Comparison of ENCODE assay signal across 9 cellular contexts in the genomic region with DNA sequence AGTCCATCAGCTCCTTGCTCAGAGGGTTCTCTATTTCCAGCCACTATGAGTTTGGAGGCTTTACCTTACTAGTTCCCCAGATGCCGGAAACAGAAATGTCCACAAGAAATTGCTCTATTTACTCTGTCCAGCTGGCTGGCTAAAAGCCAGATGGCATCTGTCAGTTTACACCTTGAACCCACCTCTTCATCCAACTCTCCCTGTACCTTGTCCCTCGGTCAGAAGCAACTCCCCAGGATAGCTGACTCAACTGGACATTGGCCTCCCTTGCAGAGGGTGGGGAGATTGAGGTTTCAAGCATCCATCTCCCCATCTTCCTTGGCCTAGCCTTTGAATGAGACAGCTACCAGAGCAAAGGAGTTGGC. TPM values are rescaled to one million over a fixed set of nuclear protein-coding genes. Genes with fewer than 3 reads are reported as not detected.
A peak's percentile ranks its signal among the peaks of the same experiment; 100 is the strongest.
DNase-seq lines count a peak whose midpoint lies in the region; ATAC-seq and TF ChIP-seq lines count a peak whose summit lies in the region.
"Had no signal": no experiment of that assay in that cellular context is flagged by ENCODE, and none has a peak within 500 bp of the region (broad histone marks: within the 10 kb centered on the region; RNA-seq: fewer than 3 reads in every experiment).

No MANE protein-coding gene starts in this region.

- H3K9me3 Mint-ChIP-seq in T-helper 1 cell treated with Interleukin-12 subunit alpha and Interleukin-12 subunit beta and Interleukin-4 antibody, amounts not matched to agents 30 μg/mL and 1 μg/mL, for 36 hours: no peaks in the 10 kb centered on the region
- H3K9me3 Mint-ChIP-seq in glutamatergic neuron (ENCODE audit: unreplicated experiment): peaks cover under 1% of the 10 kb centered on the region
- no peaks in the 10 kb centered on the region for H3K9me3 Mint-ChIP-seq in stimulated activated memory B cell treated with anti-CD40 and anti-IgM and Interleukin-4, amounts not matched to agents 10 μg/mL and 1 μg/mL and 100 μg/mL, for 72 hours

- H3K27me3 Mint-ChIP-seq in T-helper 1 cell treated with Interleukin-12 subunit alpha and Interleukin-12 subunit beta and Interleukin-4 antibody, amounts not matched to agents 30 μg/mL and 1 μg/mL, for 36 hours (ENCODE audit: low read depth): no peaks in the 10 kb centered on the region
- peaks cover 7% of the 10 kb centered on the region for H3K27me3 Mint-ChIP-seq in glutamatergic neuron (ENCODE audit: unreplicated experiment)
- H3K27me3 Mint-ChIP-seq in stimulated activated memory B cell treated with anti-CD40 and anti-IgM and Interleukin-4, amounts not matched to agents 10 μg/mL and 1 μg/mL and 100 μg/mL, for 72 hours: no peaks in the 10 kb centered on the region

- DNase-seq in T-helper 1 cell: no peak
- no peak for DNase-seq in glutamatergic neuron
- DNase-seq in GM10266 (ENCODE audit: extremely low spot score): no peak
- no peak for DNase-seq in NAMALWA (ENCODE audit: low spot score)

- H3K27ac Mint-ChIP-seq in T-helper 1 cell treated with Interleukin-12 subunit alpha and Interleukin-12 subunit beta and Interleukin-4 antibody, amounts not matched to agents 30 μg/mL and 1 μg/mL, for 36 hours: peak overlapping the region; percentile 72
- H3K27ac Mint-ChIP-seq in glutamatergic neuron (ENCODE audit: unreplicated experiment): no peak overlapping the region
- H3K27ac Mint-ChIP-seq in stimulated activated memory B cell treated with anti-CD40 and anti-IgM and Interleukin-4, amounts not matched to agents 10 μg/mL and 1 μg/mL and 100 μg/mL, for 72 hours: peak overlapping the region; percentile 10

- TF ChIP-seq CTCF in WI38 (IDR thresholded peaks at IDR 0.05; ENCODE audit: low read depth, low read length): no peak
- no peak for TF ChIP-seq CTCF in glutamatergic neuron (IDR thresholded peaks at IDR 0.05; ENCODE audit: partially characterized antibody, unreplicated experiment)
- TF ChIP-seq CTCF in GM10266 (IDR thresholded peaks at IDR 0.05; ENCODE audit: control insufficient read depth, insufficient read depth, low read depth, missing control alignments): no peak

- H3K4me3 ChIP-seq in WI38 (ENCODE audit: low read depth, low read length): peak overlapping the region; percentile 76

- H3K36me3 Mint-ChIP-seq in T-helper 1 cell treated with Interleukin-12 subunit alpha and Interleukin-12 subunit beta and Interleukin-4 antibody, amounts not matched to agents 30 μg/mL and 1 μg/mL, for 36 hours (ENCODE audit: low read depth): peaks cover 31% of the 10 kb centered on the region
- H3K36me3 Mint-ChIP-seq in glutamatergic neuron (ENCODE audit: unreplicated experiment): peaks cover 12% of the 10 kb centered on the region
- peaks cover 29% of the 10 kb centered on the region for H3K36me3 Mint-ChIP-seq in stimulated activated memory B cell treated with anti-CD40 and anti-IgM and Interleukin-4, amounts not matched to agents 10 μg/mL and 1 μg/mL and 100 μg/mL, for 72 hours

- H3K4me1 Mint-ChIP-seq in T-helper 1 cell treated with Interleukin-12 subunit alpha and Interleukin-12 subunit beta and Interleukin-4 antibody, amounts not matched to agents 30 μg/mL and 1 μg/mL, for 36 hours (ENCODE audit: low read depth): peaks cover 32% of the 10 kb centered on the region
- peaks cover 23% of the 10 kb centered on the region for H3K4me1 Mint-ChIP-seq in glutamatergic neuron (ENCODE audit: low read depth, unreplicated experiment)
- H3K4me1 Mint-ChIP-seq in stimulated activated memory B cell treated with anti-CD40 and anti-IgM and Interleukin-4, amounts not matched to agents 10 μg/mL and 1 μg/mL and 100 μg/mL, for 72 hours: peaks cover 34% of the 10 kb centered on the region

- H3K4me3 Mint-ChIP-seq in T-helper 1 cell treated with Interleukin-12 subunit alpha and Interleukin-12 subunit beta and Interleukin-4 antibody, amounts not matched to agents 30 μg/mL and 1 μg/mL, for 36 hours: peak overlapping the region; percentile 91
- peak overlapping the region; percentile 92 for H3K4me3 Mint-ChIP-seq in glutamatergic neuron (ENCODE audit: unreplicated experiment)
- peak overlapping the region; percentile 88 for H3K4me3 Mint-ChIP-seq in stimulated activated memory B cell treated with anti-CD40 and anti-IgM and Interleukin-4, amounts not matched to agents 10 μg/mL and 1 μg/mL and 100 μg/mL, for 72 hours

- no peak for ATAC-seq in stimulated activated memory B cell treated with anti-CD40 and anti-IgM and Interleukin-4, amounts not matched to agents 10 μg/mL and 1 μg/mL and 100 μg/mL, for 72 hours
- ATAC-seq in HG03097 (IDR thresholded peaks at IDR 0.05; ENCODE audit: low FRiP score, unreplicated experiment): no peak

RNA-seq across cellular contexts. Expression of a gene that starts 1.7 kb away (rescaled TPM):
- total RNA-seq in glutamatergic neuron (ENCODE audit: unreplicated experiment): 32.8 TPM

RNA-seq across cellular contexts. Expression of a gene that starts 7.2 kb away (rescaled TPM):
- total RNA-seq in glutamatergic neuron (ENCODE audit: unreplicated experiment): 36.1 TPM

RNA-seq across cellular contexts. Expression of a gene that starts 12.5 kb away (rescaled TPM):
- 58.1 TPM for total RNA-seq in glutamatergic neuron (ENCODE audit: unreplicated experiment)

RNA-seq across cellular contexts. Expression of a gene that starts 24.2 kb away (rescaled TPM):
- total RNA-seq in glutamatergic neuron (ENCODE audit: unreplicated experiment): 30.4 TPM

RNA-seq across cellular contexts. Expression of a gene that starts 40.0 kb away (rescaled TPM):
- 2.4 TPM for total RNA-seq in glutamatergic neuron (ENCODE audit: unreplicated experiment)
- total RNA-seq: T-helper 1 cell treated with Interleukin-12 subunit alpha and Interleukin-12 subunit beta and Interleukin-4 antibody, amounts not matched to agents 30 ng/mL and 1 ng/mL, for 36 hours had no signal
